In the genomic region with DNA sequence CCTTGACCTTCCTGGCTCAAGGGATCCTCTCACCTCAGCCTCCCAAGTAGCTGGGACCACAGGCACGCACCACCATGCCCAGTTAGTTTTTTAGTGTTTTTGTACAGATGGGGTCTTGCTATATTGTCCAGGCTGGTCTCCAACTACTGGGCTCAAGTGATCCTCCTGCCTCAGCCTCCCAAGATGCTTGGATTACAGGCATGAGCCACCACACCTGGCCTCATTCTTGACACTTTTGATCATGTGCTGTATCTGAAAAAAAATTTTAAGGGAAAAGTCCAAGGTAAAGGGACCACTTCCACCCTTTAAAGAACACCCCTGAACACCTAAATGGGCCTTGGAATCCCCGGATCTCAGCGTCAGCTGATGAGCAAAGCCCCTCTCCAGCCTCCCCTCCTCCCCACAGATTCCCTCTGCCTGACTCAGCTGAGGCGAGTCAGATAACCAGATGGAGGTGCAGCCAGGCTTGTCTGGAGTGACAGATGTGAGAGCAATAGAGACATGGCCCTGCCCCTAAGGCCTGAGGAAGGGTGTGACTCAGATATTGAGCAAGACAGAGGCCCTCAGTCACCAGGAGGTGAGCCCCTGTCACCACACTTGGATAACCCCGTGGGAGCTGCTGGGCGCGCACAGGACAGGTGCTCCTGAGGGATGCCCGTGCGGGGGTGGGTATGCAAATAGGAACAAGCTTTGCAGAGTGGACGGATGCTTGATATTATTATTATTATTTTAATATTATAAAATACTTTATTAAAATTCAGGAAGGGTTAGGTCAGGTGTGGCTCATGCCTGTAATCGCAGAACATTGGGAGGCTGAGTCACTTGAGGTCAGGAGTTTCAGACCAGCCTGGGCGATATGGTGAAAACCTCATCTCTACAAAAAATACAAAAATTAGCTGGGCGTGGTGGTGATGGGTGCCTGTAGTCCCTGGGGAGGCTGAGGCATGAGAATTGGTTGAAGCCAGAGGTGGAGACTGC, we compare ENCODE assay signal across 8 cellular contexts. TPM values are rescaled to one million over a fixed set of nuclear protein-coding genes. Genes with fewer than 3 reads are reported as not detected.
DNase-seq lines count a peak whose midpoint lies in the region; ATAC-seq and TF ChIP-seq lines count a peak whose summit lies in the region.

No MANE protein-coding gene starts in this region.

- peak; percentile 72 for ATAC-seq in GM21619 (IDR thresholded peaks at IDR 0.05; ENCODE audit: unreplicated experiment)

- H2AK5ac ChIP-seq in neuronal stem cell (ENCODE audit: low read depth, low read length) = no peak overlapping the region

- H3K14ac ChIP-seq in neuronal stem cell (ENCODE audit: low read length) = no peak overlapping the region

- peaks cover 51% of the 10 kb centered on the region for H3K4me1 ChIP-seq in OCI-LY3 (ENCODE audit: low read length)
- peaks cover 0 to 2% of the 10 kb centered on the region in 2 donors for H3K4me1 ChIP-seq in neuronal stem cell (ENCODE audit: control insufficient read depth in 2 of 2, insufficient read depth in 1 of 2, low read depth in 1 of 2, low read length in 2 of 2)

- H3K27me3 Mint-ChIP-seq in activated T-cell treated with anti-CD3 and anti-CD28 coated beads, Interleukin-2, amount 50 U/mL, for 24 hours = no peaks in the 10 kb centered on the region

- no peak for DNase-seq in activated T-cell treated with anti-CD3 and anti-CD28 coated beads, Interleukin-2, amount 50 U/mL, for 24 hours
- no peak for DNase-seq in activated T-cell treated with anti-CD3 and anti-CD28 coated beads, Interleukin-2, amount 50 U/mL, for 1 hour
- peak; percentile 95 for DNase-seq in HS-5 (ENCODE audit: low read depth)
- peak; percentile 84 for DNase-seq in choroid plexus epithelial cell (ENCODE audit: low read depth)
- DNase-seq in neuronal stem cell (ENCODE audit: low spot score) = no peak
- no peak for DNase-seq in cerebellar cortex (ENCODE audit: low spot score)

- H3K9me3 ChIP-seq in OCI-LY3 (ENCODE audit: insufficient read depth, low read length) (0 out of 2 replicates have a peak, but pooled peaks cover 2% of the 10 kb centered on the region), neuronal stem cell (replicated peaks in 1 of 2; ENCODE audit: control insufficient read depth in 2 of 2, insufficient read depth in 1 of 2, low read depth in 1 of 2, low read length in 2 of 2) (no peaks in the 10 kb centered on the region)

- H3K4ac ChIP-seq in neuronal stem cell (ENCODE audit: low read length) = no peak overlapping the region

- H3K9me3 Mint-ChIP-seq in activated T-cell treated with anti-CD3 and anti-CD28 coated beads, Interleukin-2, amount 50 U/mL, for 24 hours = no peaks in the 10 kb centered on the region

- H3K23ac ChIP-seq in neuronal stem cell (ENCODE audit: low read depth, low read length, poor library complexity) = no peak overlapping the region

- H3K4me3 ChIP-seq in OCI-LY3 (ENCODE audit: low read length) = peak overlapping the region; percentile 7
- H3K4me3 ChIP-seq in choroid plexus epithelial cell (ENCODE audit: low read depth, low read length) = no peak overlapping the region
- no peak overlapping the region for H3K4me3 ChIP-seq in neuronal stem cell (ENCODE audit: low read length in 2 of 2)

- H3K4me1 Mint-ChIP-seq in activated T-cell treated with anti-CD3 and anti-CD28 coated beads, Interleukin-2, amount 50 U/mL, for 24 hours (ENCODE audit: low read depth) = peaks cover 51% of the 10 kb centered on the region

- H3K36me3 ChIP-seq in OCI-LY3 (replicated peaks; ENCODE audit: low read depth, low read length) = peaks cover 29% of the 10 kb centered on the region
- H3K36me3 ChIP-seq in neuronal stem cell (replicated peaks in 1 of 2; ENCODE audit: control insufficient read depth in 2 of 2, insufficient read depth in 2 of 2, low read length in 2 of 2) = peaks cover 0 to 2% of the 10 kb centered on the region in 2 donors

- no peak overlapping the region for H3K4me3 Mint-ChIP-seq in activated T-cell treated with anti-CD3 and anti-CD28 coated beads, Interleukin-2, amount 50 U/mL, for 24 hours

- no peak overlapping the region for H2BK12ac ChIP-seq in neuronal stem cell (ENCODE audit: low read length)

- H2BK5ac ChIP-seq in neuronal stem cell (ENCODE audit: low read length) = no peak overlapping the region

- H3K4me2 ChIP-seq in OCI-LY3 (ENCODE audit: low read length) (peak overlapping the region; percentile 50), neuronal stem cell (ENCODE audit: insufficient read depth, low read length, poor library complexity, severe bottlenecking) (no peak overlapping the region)

- peaks cover 30% of the 10 kb centered on the region for H3K36me3 Mint-ChIP-seq in activated T-cell treated with anti-CD3 and anti-CD28 coated beads, Interleukin-2, amount 50 U/mL, for 24 hours (ENCODE audit: low read depth)

- no peak overlapping the region for H4K8ac ChIP-seq in neuronal stem cell (ENCODE audit: low read depth, low read length)

- TF ChIP-seq CTCF in OCI-LY3 (IDR thresholded peaks at IDR 0.05; ENCODE audit: low read depth, low read length) = no peak
- no peak for TF ChIP-seq CTCF in choroid plexus epithelial cell (conservative IDR thresholded peaks at IDR 0.05; ENCODE audit: low read depth, low read length)

- H4K91ac ChIP-seq in neuronal stem cell (ENCODE audit: low read depth, low read length, poor library complexity) = no peak overlapping the region

- H3K27ac ChIP-seq in OCI-LY3 (ENCODE audit: low read length) (peak overlapping the region; percentile 75), neuronal stem cell (replicated peaks; ENCODE audit: low read length) (no peak overlapping the region)

- no peak overlapping the region for H2BK120ac ChIP-seq in neuronal stem cell (ENCODE audit: low read depth, low read length)

- H3K27me3 ChIP-seq in OCI-LY3 (ENCODE audit: low read depth, low read length) (no peaks in the 10 kb centered on the region), neuronal stem cell (ENCODE audit: control insufficient read depth in 3 of 3, insufficient read depth in 3 of 3, low read depth in 1 of 3, low read length in 3 of 3) (peaks cover 0 to 16% (median 3%) of the 10 kb centered on the region in 3 experiments)

- H2BK15ac ChIP-seq in neuronal stem cell (ENCODE audit: low read length) = no peak overlapping the region

- peaks cover 1% of the 10 kb centered on the region for H3K79me1 ChIP-seq in neuronal stem cell (ENCODE audit: low read depth, low read length)

- H2AFZ ChIP-seq in OCI-LY3 (ENCODE audit: low read depth, low read length) (no peak overlapping the region), neuronal stem cell (ENCODE audit: low read length) (no peak overlapping the region)

- H3K9ac ChIP-seq in OCI-LY3 (ENCODE audit: low read length) (no peak overlapping the region), neuronal stem cell (ENCODE audit: low read depth, low read length, poor library complexity) (no peak overlapping the region)

- 0 out of 2 replicates have a peak, but pooled peaks cover 3% of the 10 kb centered on the region for H4K20me1 ChIP-seq in OCI-LY3 (ENCODE audit: insufficient read depth, low read length)

- H3K18ac ChIP-seq in neuronal stem cell (ENCODE audit: low read length) = peak overlapping the region; percentile 13

- no CpG with 5 or more reads among the region's 13 CpGs for WGBS in neuronal stem cell (ENCODE audit: extremely low coverage in 2 of 2, insufficient read length in 2 of 2, insufficient replicate concordance in 1 of 2), 2 donors

- peak overlapping the region; percentile 85 for H3K27ac Mint-ChIP-seq in activated T-cell treated with anti-CD3 and anti-CD28 coated beads, Interleukin-2, amount 50 U/mL, for 24 hours

- H3K79me2 ChIP-seq in OCI-LY3 (ENCODE audit: low read length) = peaks cover 16% of the 10 kb centered on the region

RNA-seq across cellular contexts. Expression of a gene that starts 5.0 kb away (rescaled TPM):
- polyA plus RNA-seq in neuronal stem cell (2013, experiment 1 of 2) = 4.0 TPM
- polyA plus RNA-seq in neuronal stem cell (2013, experiment 2 of 2) = 4.5 TPM

RNA-seq across cellular contexts. Expression of a gene that starts 17.1 kb away (rescaled TPM):
- 142 TPM for polyA plus RNA-seq in neuronal stem cell (2013, experiment 1 of 2)
- polyA plus RNA-seq in neuronal stem cell (2013, experiment 2 of 2) = 136 TPM

RNA-seq across cellular contexts. Expression of a gene that starts 17.7 kb away (rescaled TPM):
- 529 TPM for polyA plus RNA-seq in neuronal stem cell (2013, experiment 1 of 2)
- 505 TPM for polyA plus RNA-seq in neuronal stem cell (2013, experiment 2 of 2)

RNA-seq across cellular contexts. Expression of a gene that starts 23.9 kb away (rescaled TPM):
- polyA plus RNA-seq in neuronal stem cell (2013, experiment 1 of 2) = 5.7 TPM
- polyA plus RNA-seq in neuronal stem cell (2013, experiment 2 of 2) = 5.0 TPM

RNA-seq across cellular contexts. Expression of a gene that starts 29.7 kb away (rescaled TPM):
- polyA plus RNA-seq in neuronal stem cell (2013, experiment 1 of 2) = 5.3 TPM
- polyA plus RNA-seq in neuronal stem cell (2013, experiment 2 of 2) = 5.6 TPM

Comparison
In these comparisons a context has a peak if more than half of its experiments do, and no peak if none do; other contexts are left out.
1. DNase-seq: peak in HS-5 (single experiment) and choroid plexus epithelial cell (single experiment); none in activated T-cell treated with anti-CD3 and anti-CD28 coated beads, Interleukin-2, amount 50 U/mL, for 24 hours (single experiment), activated T-cell treated with anti-CD3 and anti-CD28 coated beads, Interleukin-2, amount 50 U/mL, for 1 hour (single experiment), neuronal stem cell (single experiment) and cerebellar cortex (single experiment).